Comparison of ENCODE assay signal across 1 cellular context in the genomic region with DNA sequence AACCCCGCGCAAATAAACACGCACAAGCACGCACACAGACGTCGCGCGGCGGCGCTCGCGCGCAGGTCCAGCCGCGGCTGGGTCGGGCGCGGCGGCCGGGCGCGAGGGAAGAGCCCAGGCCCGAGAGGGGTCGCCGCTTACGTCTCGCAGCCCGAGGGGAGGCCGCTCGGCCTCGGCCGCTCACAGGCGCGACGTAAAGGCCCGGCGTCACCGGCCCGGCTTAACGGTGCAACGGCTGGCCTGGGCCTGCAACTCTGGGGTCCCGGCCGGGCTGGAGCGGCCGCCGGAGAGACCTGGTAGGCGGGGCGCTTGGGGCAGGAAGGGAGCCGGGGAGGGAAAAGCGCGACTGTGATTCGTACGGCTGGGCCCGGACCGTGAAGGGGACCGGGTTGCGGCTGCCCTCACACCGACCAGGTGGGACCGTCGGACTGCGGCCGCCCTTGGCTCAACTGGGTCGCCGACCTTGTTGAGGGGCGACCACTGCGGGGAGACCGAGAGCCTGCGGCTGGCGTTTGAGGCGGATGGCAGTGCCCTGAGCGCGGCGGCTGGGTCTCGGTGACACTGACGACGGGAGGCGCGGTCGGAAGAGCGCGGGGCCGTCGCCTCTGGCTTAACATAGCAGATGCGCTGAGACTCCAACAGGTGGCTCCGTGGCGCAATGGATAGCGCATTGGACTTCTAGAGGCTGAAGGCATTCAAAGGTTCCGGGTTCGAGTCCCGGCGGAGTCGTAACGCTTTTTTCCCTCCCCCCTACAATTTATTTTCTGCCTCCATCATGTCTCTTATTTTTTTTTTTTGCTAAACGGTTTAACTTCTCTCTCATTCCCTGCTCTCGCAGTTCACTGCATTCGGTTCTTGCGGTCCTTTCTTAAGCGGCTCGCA.
TF ChIP-seq lines count a peak whose summit lies in the region.

No MANE protein-coding gene starts in this region.

TF ChIP-seq in neural cell, 6 proteins besides CTCF, POLR2A, EP300 and RAD21:
- TF ChIP-seq MXI1 (conservative IDR thresholded peaks at IDR 0.05; ENCODE audit: poor library complexity, severe bottlenecking) (peak; percentile 25), SMC3 (conservative IDR thresholded peaks at IDR 0.05; ENCODE audit: poor library complexity) (no peak), POLR2AphosphoS5 (IDR thresholded peaks at IDR 0.05) (peak; percentile 82), TAF1 (IDR thresholded peaks at IDR 0.05; ENCODE audit: low read depth) (peak; percentile 67)
